In the genomic region with DNA sequence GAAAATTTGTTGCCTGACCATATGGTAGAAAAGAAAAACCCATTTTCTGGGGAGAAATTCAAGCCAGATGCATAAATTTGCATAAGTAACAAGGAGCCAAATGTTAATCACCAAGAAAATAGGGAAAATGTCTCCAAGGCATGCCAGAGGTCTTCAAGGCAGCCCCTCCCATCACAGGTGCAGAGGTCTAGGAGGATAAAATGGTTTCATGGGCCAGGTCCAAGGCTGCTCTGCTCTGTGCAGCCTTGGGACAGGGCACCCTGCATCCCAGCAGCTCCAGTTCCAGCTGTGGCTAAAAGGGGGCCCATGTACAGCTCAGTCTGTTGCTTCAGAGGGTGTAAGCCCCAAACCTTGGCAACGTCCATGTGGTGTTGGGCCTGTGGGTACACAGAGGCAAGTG, we compare ENCODE assay signal across 19 cellular contexts.
"Had no signal": no experiment of that assay in that cellular context is flagged by ENCODE, and none has a peak within 500 bp of the region (broad histone marks: within the 10 kb centered on the region; RNA-seq: fewer than 3 reads in every experiment).

No MANE protein-coding gene starts in this region.

- DNase-seq: colonic mucosa; cortex of kidney; effector CD8-positive, alpha-beta T cell; effector memory CD8-positive, alpha-beta T cell; foreskin keratinocyte; heart left ventricle; hypothalamus; left cardiac atrium; left lung; left ventricle myocardium superior; lower lobe of right lung; mesenchymal stem cell; mucosa of descending colon; naive B cell had no signal

- ATAC-seq: effector memory CD8-positive, alpha-beta T cell; foreskin keratinocyte; gastroesophageal sphincter; heart left ventricle; left cardiac atrium; left lung; left ventricle myocardium superior; lower lobe of right lung; mucosa of descending colon had no signal

- H3K27ac Mint-ChIP-seq: dendritic cell treated with granulocyte-macrophage colony-stimulating factor and Interleukin-4, amounts not matched to agents 40 ng/mL and 50 ng/mL, for 4 days; effector memory CD8-positive, alpha-beta T cell; mesothelial cell of epicardium; naive B cell had no signal

- H3K4me3 Mint-ChIP-seq: dendritic cell treated with granulocyte-macrophage colony-stimulating factor and Interleukin-4, amounts not matched to agents 40 ng/mL and 50 ng/mL, for 4 days; effector memory CD8-positive, alpha-beta T cell; mesothelial cell of epicardium; naive B cell had no signal

- H3K27me3 ChIP-seq: colonic mucosa, esophagus muscularis mucosa, gastroesophageal sphincter, heart left ventricle, hepatocyte, left lung had no signal

- H3K27ac ChIP-seq: colonic mucosa, esophagus muscularis mucosa, foreskin keratinocyte, gastroesophageal sphincter, heart left ventricle, hepatocyte, left lung, lower lobe of right lung had no signal

- H3K4me1 Mint-ChIP-seq: mesothelial cell of epicardium, naive B cell had no signal

- H3K27me3 Mint-ChIP-seq: dendritic cell treated with granulocyte-macrophage colony-stimulating factor and Interleukin-4, amounts not matched to agents 40 ng/mL and 50 ng/mL, for 4 days had no signal

- H3K4me1 ChIP-seq: colonic mucosa, foreskin keratinocyte, left lung, lower lobe of right lung had no signal

- H3K36me3 ChIP-seq: colonic mucosa, esophagus muscularis mucosa, gastroesophageal sphincter, heart left ventricle, left lung, lower lobe of right lung had no signal

- H3K9me3 ChIP-seq: colonic mucosa, esophagus muscularis mucosa, gastroesophageal sphincter, heart left ventricle, lower lobe of right lung, mucosa of descending colon had no signal

- H3K4me3 ChIP-seq: colonic mucosa, esophagus muscularis mucosa, gastroesophageal sphincter, heart left ventricle, hepatocyte, left lung, lower lobe of right lung, mucosa of descending colon had no signal
